ENCODE assay signal across 28 cellular contexts in the genomic region with DNA sequence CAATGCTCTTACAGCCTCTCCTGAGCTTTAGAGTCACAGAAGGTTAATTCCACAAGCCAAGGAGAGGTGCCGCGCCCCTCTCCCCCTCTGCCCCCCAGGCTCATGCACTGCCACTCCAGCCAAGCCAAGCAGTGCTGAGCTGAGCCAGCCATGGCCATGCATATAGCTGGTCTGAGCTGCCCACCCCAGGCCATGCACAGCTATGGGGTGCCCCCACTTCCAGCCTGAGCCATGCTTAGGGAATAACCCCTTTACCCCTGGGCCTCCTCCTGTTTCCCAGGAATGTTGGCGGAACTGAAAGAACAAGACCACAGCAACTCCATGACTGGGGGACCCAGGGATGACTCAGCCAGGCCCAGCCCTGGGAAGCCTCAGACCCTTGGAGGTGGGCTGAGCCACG.
"Had no signal": no experiment of that assay in that cellular context is flagged by ENCODE, and none has a peak within 500 bp of the region (broad histone marks: within the 10 kb centered on the region; RNA-seq: fewer than 3 reads in every experiment).

No MANE protein-coding gene starts in this region.

- ATAC-seq: naive thymus-derived CD8-positive, alpha-beta T cell; pancreas; psoas muscle had no signal

- H3K36me3 ChIP-seq: cardiac muscle cell, neutrophil, pancreas, vagina had no signal

- H3K27ac Mint-ChIP-seq: activated CD4-positive, alpha-beta memory T cell treated with anti-CD3 and anti-CD28 coated beads, Interleukin-2, amount 10 ng/mL, durations not matched to agents 7 days and 5 days; activated CD4-positive, alpha-beta T cell treated with anti-CD3 and anti-CD28 coated beads, Interleukin-2, amount 10 ng/mL, durations not matched to agents 24 days and 14 days; endodermal cell; immature natural killer cell; T-helper 1 cell treated with Interleukin-12 subunit alpha and Interleukin-12 subunit beta and Interleukin-4 antibody, amounts not matched to agents 30 μg/mL and 1 μg/mL, for 36 hours; type B pancreatic cell had no signal

- H3K4me3 Mint-ChIP-seq: activated CD4-positive, alpha-beta memory T cell treated with anti-CD3 and anti-CD28 coated beads, Interleukin-2, amount 10 ng/mL, durations not matched to agents 7 days and 5 days; activated CD4-positive, alpha-beta T cell treated with anti-CD3 and anti-CD28 coated beads, Interleukin-2, amount 10 ng/mL, durations not matched to agents 24 days and 14 days; endodermal cell; immature natural killer cell; naive thymus-derived CD8-positive, alpha-beta T cell; T-helper 1 cell treated with Interleukin-12 subunit alpha and Interleukin-12 subunit beta and Interleukin-4 antibody, amounts not matched to agents 30 μg/mL and 1 μg/mL, for 36 hours; type B pancreatic cell had no signal

- H3K4me1 ChIP-seq: heart left ventricle, pancreas, psoas muscle, vagina had no signal

- FAIRE-seq: kidney, pancreas had no signal

- H3K27me3 ChIP-seq: cardiac muscle cell, heart left ventricle, neutrophil, pancreas, testis, vagina had no signal

- H3K9me3 ChIP-seq: heart left ventricle, neutrophil, pancreas, psoas muscle, testis, vagina had no signal

- DNase-seq: activated CD4-positive, alpha-beta memory T cell treated with anti-CD3 and anti-CD28 coated beads, Interleukin-2, amount 10 ng/mL, durations not matched to agents 7 days and 5 days; activated CD4-positive, alpha-beta T cell treated with anti-CD3 and anti-CD28 coated beads, Interleukin-2, amount 10 ng/mL, durations not matched to agents 24 days and 14 days; activated CD4-positive, CD25-positive, alpha-beta regulatory T cell treated with anti-CD3 and anti-CD28 coated beads, Interleukin-2, amount 50 U/mL, for 72 hours; activated CD8-positive, alpha-beta memory T cell treated with anti-CD3 and anti-CD28 coated beads, Interleukin-2, amount 50 U/mL, for 48 hours; activated naive CD4-positive, alpha-beta T cell treated with anti-CD3 and anti-CD28 coated beads, Interleukin-2, amount 50 U/mL, for 16 hours; activated T-cell treated with anti-CD3 and anti-CD28 coated beads, Interleukin-2, amount 50 U/mL, for 48 hours; amygdala; endodermal cell; foreskin fibroblast; heart left ventricle; hypothalamus; immature natural killer cell; naive thymus-derived CD8-positive, alpha-beta T cell; pancreas; psoas muscle; stimulated activated CD4-positive, alpha-beta T cell treated with anti-CD3 and anti-CD28 coated beads, Interleukin-15, amount 100 ng/mL, for 24 hours; stimulated activated CD4-positive, alpha-beta T cell treated with anti-CD3 and anti-CD28 coated beads, Interleukin-2, amount 100 ng/mL, for 24 hours; stimulated activated naive CD4-positive, alpha-beta T cell treated with Interleukin-2 at 50 U/mL for 16 hours; T-helper 9 cell; testis had no signal

- H3K27ac ChIP-seq: cardiac muscle cell, heart left ventricle, neutrophil, pancreas, psoas muscle, SK-N-MC, vagina had no signal

- H3K36me3 Mint-ChIP-seq: type B pancreatic cell had no signal

- H3K4me2 ChIP-seq: smooth muscle cell had no signal

- H3K27me3 Mint-ChIP-seq: activated CD4-positive, alpha-beta memory T cell treated with anti-CD3 and anti-CD28 coated beads, Interleukin-2, amount 10 ng/mL, durations not matched to agents 7 days and 5 days; activated CD4-positive, alpha-beta T cell treated with anti-CD3 and anti-CD28 coated beads, Interleukin-2, amount 10 ng/mL, durations not matched to agents 24 days and 14 days; naive thymus-derived CD8-positive, alpha-beta T cell; type B pancreatic cell had no signal

- H3K4me3 ChIP-seq: cardiac muscle cell, heart left ventricle, pancreas, psoas muscle, SK-N-MC, smooth muscle cell, testis, vagina had no signal

- H3K9me3 Mint-ChIP-seq: activated CD4-positive, alpha-beta memory T cell treated with anti-CD3 and anti-CD28 coated beads, Interleukin-2, amount 10 ng/mL, durations not matched to agents 7 days and 5 days; activated CD4-positive, alpha-beta T cell treated with anti-CD3 and anti-CD28 coated beads, Interleukin-2, amount 10 ng/mL, durations not matched to agents 24 days and 14 days; endodermal cell; immature natural killer cell; naive thymus-derived CD8-positive, alpha-beta T cell; T-helper 1 cell treated with Interleukin-12 subunit alpha and Interleukin-12 subunit beta and Interleukin-4 antibody, amounts not matched to agents 30 μg/mL and 1 μg/mL, for 36 hours; type B pancreatic cell had no signal

- H3K4me1 Mint-ChIP-seq: activated CD4-positive, alpha-beta memory T cell treated with anti-CD3 and anti-CD28 coated beads, Interleukin-2, amount 10 ng/mL, durations not matched to agents 7 days and 5 days; endodermal cell; immature natural killer cell; naive thymus-derived CD8-positive, alpha-beta T cell had no signal
